ENCODE assay signal across 1 cellular context in the genomic region with DNA sequence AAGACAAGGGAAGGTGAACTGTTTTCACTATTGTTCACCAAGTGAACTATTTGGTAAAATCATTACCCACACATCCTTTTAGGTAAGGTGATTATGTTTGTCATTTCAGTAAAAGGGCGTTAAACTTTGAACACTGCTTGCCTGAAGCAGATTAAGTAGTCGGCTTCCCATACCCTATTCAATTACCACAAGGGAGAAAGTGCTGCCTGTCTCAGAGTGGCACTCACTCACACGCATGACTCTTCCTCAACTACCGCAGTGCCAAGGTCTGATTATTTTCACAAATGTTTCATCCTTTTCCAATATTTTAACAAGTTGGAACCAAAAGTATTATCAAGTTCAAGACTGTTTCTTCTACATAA.
TF ChIP-seq lines count a peak whose summit lies in the region.

No MANE protein-coding gene starts in this region.

TF ChIP-seq in WTC11, 78 proteins besides CTCF, POLR2A, EP300 and RAD21 (continued from another document):
- TF ChIP-seq, protein P1, sequence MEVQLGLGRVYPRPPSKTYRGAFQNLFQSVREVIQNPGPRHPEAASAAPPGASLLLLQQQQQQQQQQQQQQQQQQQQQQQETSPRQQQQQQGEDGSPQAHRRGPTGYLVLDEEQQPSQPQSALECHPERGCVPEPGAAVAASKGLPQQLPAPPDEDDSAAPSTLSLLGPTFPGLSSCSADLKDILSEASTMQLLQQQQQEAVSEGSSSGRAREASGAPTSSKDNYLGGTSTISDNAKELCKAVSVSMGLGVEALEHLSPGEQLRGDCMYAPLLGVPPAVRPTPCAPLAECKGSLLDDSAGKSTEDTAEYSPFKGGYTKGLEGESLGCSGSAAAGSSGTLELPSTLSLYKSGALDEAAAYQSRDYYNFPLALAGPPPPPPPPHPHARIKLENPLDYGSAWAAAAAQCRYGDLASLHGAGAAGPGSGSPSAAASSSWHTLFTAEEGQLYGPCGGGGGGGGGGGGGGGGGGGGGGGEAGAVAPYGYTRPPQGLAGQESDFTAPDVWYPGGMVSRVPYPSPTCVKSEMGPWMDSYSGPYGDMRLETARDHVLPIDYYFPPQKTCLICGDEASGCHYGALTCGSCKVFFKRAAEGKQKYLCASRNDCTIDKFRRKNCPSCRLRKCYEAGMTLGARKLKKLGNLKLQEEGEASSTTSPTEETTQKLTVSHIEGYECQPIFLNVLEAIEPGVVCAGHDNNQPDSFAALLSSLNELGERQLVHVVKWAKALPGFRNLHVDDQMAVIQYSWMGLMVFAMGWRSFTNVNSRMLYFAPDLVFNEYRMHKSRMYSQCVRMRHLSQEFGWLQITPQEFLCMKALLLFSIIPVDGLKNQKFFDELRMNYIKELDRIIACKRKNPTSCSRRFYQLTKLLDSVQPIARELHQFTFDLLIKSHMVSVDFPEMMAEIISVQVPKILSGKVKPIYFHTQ (CRISPR knock-in tag; IDR thresholded peaks at IDR 0.05): no peak
TF ChIP-seq in WTC11: peak in this region for 0.
